Comparison of ENCODE assay signal across 20 cellular contexts in the genomic region with DNA sequence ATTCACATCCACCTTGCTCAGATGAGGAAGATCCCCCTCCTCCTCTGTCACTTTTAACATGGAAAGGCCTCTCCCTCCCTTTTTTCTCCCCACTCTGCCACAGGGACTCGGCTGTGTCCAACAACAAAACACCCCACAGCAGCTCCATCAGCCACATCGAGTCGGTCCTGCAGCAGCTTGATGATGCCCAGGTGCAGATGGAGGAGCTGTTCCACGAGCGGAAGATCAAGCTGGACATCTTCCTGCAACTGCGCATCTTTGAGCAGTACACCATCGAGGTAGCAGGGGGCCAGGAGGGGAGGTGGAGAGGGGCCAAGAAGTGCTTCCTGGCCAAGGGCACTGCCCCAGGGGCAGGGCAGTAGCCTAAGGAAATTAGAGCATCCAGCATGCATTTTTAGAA.
"Had no signal": no experiment of that assay in that cellular context is flagged by ENCODE, and none has a peak within 500 bp of the region (broad histone marks: within the 10 kb centered on the region; RNA-seq: fewer than 3 reads in every experiment).

No MANE protein-coding gene starts in this region.

- H3K9me3 ChIP-seq: colonic mucosa, esophagus squamous epithelium, gastrocnemius medialis, heart right ventricle, left lung, lower lobe of right lung had no signal

- H3K27me3 ChIP-seq: colonic mucosa, esophagus squamous epithelium, gastrocnemius medialis, heart right ventricle, left lung had no signal

- H3K4me3 ChIP-seq: colonic mucosa, esophagus squamous epithelium, gastrocnemius medialis, heart right ventricle, left lung, lower lobe of right lung had no signal

- H3K36me3 ChIP-seq: colonic mucosa, esophagus squamous epithelium, gastrocnemius medialis, left lung, lower lobe of right lung had no signal

- H3K27ac ChIP-seq: colonic mucosa, epithelial cell of prostate, esophagus squamous epithelium, gastrocnemius medialis, heart right ventricle, left lung, lower lobe of right lung had no signal

- H3K4me1 ChIP-seq: colonic mucosa, esophagus squamous epithelium, left lung, lower lobe of right lung had no signal

- DNase-seq: colonic mucosa; dermis blood vessel endothelial cell; effector CD8-positive, alpha-beta T cell; effector memory CD8-positive, alpha-beta T cell; endodermal cell; erythroblast; esophagus squamous epithelium; foreskin fibroblast; foreskin melanocyte; gastrocnemius medialis; glutamatergic neuron; head of caudate nucleus; heart right ventricle; hippocampal formation; left cardiac atrium; left lung; left ventricle myocardium superior; lower lobe of right lung; mesenchymal stem cell had no signal
